Comparison of ENCODE assay signal across 22 cellular contexts in the genomic region with DNA sequence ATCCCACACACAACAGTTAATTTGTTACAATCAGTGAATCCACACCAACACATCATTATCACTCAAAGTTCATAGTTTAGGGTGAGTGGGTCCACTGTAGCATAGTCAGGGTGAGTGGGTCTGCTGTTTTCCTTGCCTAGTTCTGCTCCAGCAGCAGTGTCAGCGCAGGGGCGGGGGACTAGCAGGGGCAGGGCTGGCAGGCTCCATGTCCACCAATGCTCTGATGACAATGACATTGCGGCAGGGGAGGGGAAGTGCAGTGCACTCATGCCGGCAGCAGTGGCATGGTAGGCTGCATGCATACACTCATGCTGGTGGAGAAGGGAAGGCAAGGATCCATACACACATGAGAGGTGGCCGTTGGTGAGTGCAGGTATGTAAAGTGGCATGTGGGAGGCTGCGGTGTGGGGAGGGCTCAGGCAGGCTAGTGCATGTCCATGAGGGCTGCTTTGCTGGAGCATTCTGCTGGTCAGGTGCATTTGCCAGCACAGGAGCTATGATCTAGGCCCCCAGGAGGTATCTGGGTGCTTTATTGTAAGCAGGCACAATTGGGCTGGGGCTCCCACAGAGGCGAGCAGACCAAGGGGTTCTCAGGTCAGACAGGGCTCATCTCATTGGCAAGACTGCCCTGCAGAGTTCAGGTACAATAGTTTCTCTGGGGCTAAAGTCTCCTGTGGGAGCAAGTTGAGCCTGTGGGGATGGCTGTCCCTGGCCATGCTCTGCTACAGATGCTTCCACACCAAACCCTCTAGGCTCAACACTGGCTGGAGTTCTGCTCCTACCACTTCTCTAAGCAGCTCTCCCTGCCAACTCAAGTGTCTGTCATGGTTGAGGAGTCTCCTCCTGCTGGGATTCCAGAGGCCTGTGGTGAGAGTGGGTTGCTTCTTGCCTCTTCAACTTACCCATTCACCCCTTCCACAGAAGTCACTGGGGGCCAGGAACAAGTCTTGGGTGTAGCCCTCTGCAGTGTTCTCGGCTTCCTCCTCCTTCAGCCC.
DNase-seq lines count a peak whose midpoint lies in the region; ATAC-seq and TF ChIP-seq lines count a peak whose summit lies in the region.
"Had no signal": no experiment of that assay in that cellular context is flagged by ENCODE, and none has a peak within 500 bp of the region (broad histone marks: within the 10 kb centered on the region; RNA-seq: fewer than 3 reads in every experiment).

No MANE protein-coding gene starts in this region.

- H3K9ac ChIP-seq in H9 (ENCODE audit: extremely low read depth, insufficient read length, low read length) (no peak overlapping the region), mesenchymal stem cell (ENCODE audit: low read length) (no peak overlapping the region)

- no peaks in the 10 kb centered on the region for H3K36me3 Mint-ChIP-seq in H9 (ENCODE audit: insufficient read depth in 1 of 3, low read depth in 3 of 3)
- H3K36me3 Mint-ChIP-seq: CD14-positive monocyte had no signal

- H3T11ph ChIP-seq in H9 (ENCODE audit: low read length): no peak overlapping the region

- no CpG with 5 or more reads among the region's 8 CpGs for WGBS in H9 (ENCODE audit: extremely low coverage, insufficient read length, low lambda C conversion rate)
- 78% methylated on average over 8 of the region's 8 CpGs for WGBS in mesenchymal stem cell
- 72 to 75% methylated on average over 7 of the region's 8 CpGs for WGBS in thyroid gland, 2 donors

- DNase-seq in H9: no peak
- DNase-seq in foreskin keratinocyte: peak in 1 of 2 donors; percentile 54
- no peak for DNase-seq in mesenchymal stem cell
- DNase-seq in thyroid gland: peak; percentile 70 to 72
- DNase-seq in retina: no peak
- no peak for DNase-seq in NCI-H82 (lab: John Stamatoyannopoulos, UW)
- DNase-seq in mucosa of gallbladder (ENCODE audit: low spot score): no peak
- DNase-seq: DMS53, KG1, NCI-H1105, NCI-H146, NCI-H2029, NCI-H226, NCI-H524, NCI-H774, Peyer's patch had no signal

- no peak overlapping the region for H3K27ac ChIP-seq in H9 (ENCODE audit: insufficient read length, low read depth, low read length)
- H3K27ac ChIP-seq in foreskin keratinocyte: no peak overlapping the region
- H3K27ac ChIP-seq in mesenchymal stem cell (ENCODE audit: low read length, poor library complexity, severe bottlenecking): no peak overlapping the region
- H3K27ac ChIP-seq in thyroid gland: no peak overlapping the region
- H3K27ac ChIP-seq: A549, Peyer's patch, SJSA1 had no signal

- no peak for TF ChIP-seq POLR2A in thyroid gland (IDR thresholded peaks at IDR 0.05)

- H2BK120ac ChIP-seq in H9 (ENCODE audit: low read depth, low read length, poor library complexity, severe bottlenecking): no peak overlapping the region
- no peak overlapping the region for H2BK120ac ChIP-seq in mesenchymal stem cell (ENCODE audit: low read depth, low read length)

- H2BK15ac ChIP-seq in H9 (ENCODE audit: low read depth, low read length) (no peak overlapping the region), mesenchymal stem cell (ENCODE audit: low read depth, poor library complexity, severe bottlenecking) (no peak overlapping the region)

- TF ChIP-seq CTCF in H9 (conservative IDR thresholded peaks at IDR 0.05) (no peak), foreskin keratinocyte (conservative IDR thresholded peaks at IDR 0.05) (no peak), thyroid gland (IDR thresholded peaks at IDR 0.05) (no peak)

- no peaks in the 10 kb centered on the region; the same call in 1 of the 2 replicates for H3K27me3 Mint-ChIP-seq in H9 (ENCODE audit: low read depth)

- no peak overlapping the region for H4K5ac ChIP-seq in H9 (ENCODE audit: insufficient read length, low read depth, low read length)

- no peaks in the 10 kb centered on the region for H3K79me2 ChIP-seq in H9 (ENCODE audit: insufficient read depth, low read length)

- no peaks in the 10 kb centered on the region for H3K36me3 ChIP-seq in mesenchymal stem cell (ENCODE audit: control insufficient read depth in 1 of 2, insufficient read depth in 2 of 2, low read depth in 1 of 2, low read length in 2 of 2)
- no peaks in the 10 kb centered on the region for H3K36me3 ChIP-seq in thyroid gland
- H3K36me3 ChIP-seq: HAP-1, Peyer's patch, SJSA1 had no signal

- H3K4me1 ChIP-seq in H9 (ENCODE audit: insufficient read depth, low read length): no peaks in the 10 kb centered on the region
- H3K4me1 ChIP-seq in foreskin keratinocyte: no peaks in the 10 kb centered on the region
- H3K4me1 ChIP-seq in mesenchymal stem cell (ENCODE audit: control insufficient read depth, insufficient read depth, low read depth, low read length): peaks cover 6% of the 10 kb centered on the region
- H3K4me1 ChIP-seq in thyroid gland: peaks cover 11 to 12% of the 10 kb centered on the region in 2 donors
- H3K4me1 ChIP-seq: A549, HAP-1, Peyer's patch had no signal

- H3K27me3 ChIP-seq in H9 (ENCODE audit: insufficient read depth, low read length) (no peaks in the 10 kb centered on the region), foreskin keratinocyte (no peaks in the 10 kb centered on the region), mesenchymal stem cell (ENCODE audit: control insufficient read depth in 1 of 2, insufficient read depth in 1 of 2, low read length in 2 of 2) (no peaks in the 10 kb centered on the region), thyroid gland (no peaks in the 10 kb centered on the region)
- H3K27me3 ChIP-seq: Peyer's patch, SJSA1 had no signal

- no peak overlapping the region for H3K56ac ChIP-seq in H9 (ENCODE audit: insufficient read length, low read depth, low read length)

- no peaks in the 10 kb centered on the region for H3K23me2 ChIP-seq in H9 (ENCODE audit: insufficient read length, low read depth, low read length, poor library complexity, severe bottlenecking)

- no peaks in the 10 kb centered on the region for H3K4me1 Mint-ChIP-seq in H9
- H3K4me1 Mint-ChIP-seq: B cell, CD14-positive monocyte had no signal

- peak overlapping the region in 1 of 3 experiments; percentile 49; a peak in 1 of 7 replicates for H3K27ac Mint-ChIP-seq in H9
- H3K27ac Mint-ChIP-seq: B cell had no signal

- H2AK5ac ChIP-seq in H9 (ENCODE audit: insufficient read length, low read length) (no peak overlapping the region), mesenchymal stem cell (ENCODE audit: low read length, severe bottlenecking) (no peak overlapping the region)

- no peak overlapping the region for H2BK20ac ChIP-seq in H9 (ENCODE audit: low read depth, low read length, poor library complexity, severe bottlenecking)

- H3K9me3 ChIP-seq in H9 (ENCODE audit: control insufficient read depth, low read depth, low read length): no peaks in the 10 kb centered on the region
- H3K9me3 ChIP-seq in mesenchymal stem cell (ENCODE audit: control insufficient read depth, low read length): no peaks in the 10 kb centered on the region
- no peaks in the 10 kb centered on the region for H3K9me3 ChIP-seq in thyroid gland
- H3K9me3 ChIP-seq: A549, HAP-1, Peyer's patch had no signal

- H3K14ac ChIP-seq in H9 (ENCODE audit: insufficient read depth, low read length) (peak overlapping the region; percentile 65; the same call in 1 of the 2 replicates), mesenchymal stem cell (ENCODE audit: low read length in 2 of 2) (peak overlapping the region in 1 of 2 experiments; percentile 73)

- H3K4me3 ChIP-seq in mesenchymal stem cell (ENCODE audit: insufficient read depth in 1 of 2, low read depth in 1 of 2, low read length in 2 of 2) (peak overlapping the region in 1 of 2 experiments; percentile 34), thyroid gland (replicated peaks in 1 of 3) (no peak overlapping the region)
- H3K4me3 ChIP-seq: A549, HAP-1, Peyer's patch, SJSA1 had no signal

- H3K9me3 Mint-ChIP-seq in H9: peaks cover 6 to 8% of the 10 kb centered on the region in 2 experiments; a peak in 3 of 5 replicates

- H4K8ac ChIP-seq in H9 (replicated peaks; ENCODE audit: insufficient read length, low read depth, low read length) (no peak overlapping the region), mesenchymal stem cell (ENCODE audit: low read length) (no peak overlapping the region)

- H2BK5ac ChIP-seq in H9 (ENCODE audit: insufficient read length, low read length): no peak overlapping the region
- H2BK5ac ChIP-seq in mesenchymal stem cell (ENCODE audit: low read depth, low read length, poor library complexity, severe bottlenecking): no peak overlapping the region

- no peaks in the 10 kb centered on the region for H4K20me1 ChIP-seq in H9 (ENCODE audit: control insufficient read depth, insufficient read depth, insufficient read length)

- intact Hi-C loops in thyroid gland (cut with DNase I): no loop called here

- H2BK12ac ChIP-seq in H9 (ENCODE audit: insufficient read length, low read depth, low read length): no peak overlapping the region
- H2BK12ac ChIP-seq in mesenchymal stem cell (ENCODE audit: low read length in 2 of 2): no peak overlapping the region

- no peak overlapping the region for H3K4ac ChIP-seq in H9 (ENCODE audit: low read depth, low read length)
- H3K4ac ChIP-seq in mesenchymal stem cell (ENCODE audit: low read depth in 1 of 2, low read length in 2 of 2): no peak overlapping the region

- no peak overlapping the region for H4K91ac ChIP-seq in H9 (ENCODE audit: insufficient read length, low read depth, low read length)
- peak overlapping the region; percentile 62 for H4K91ac ChIP-seq in mesenchymal stem cell (ENCODE audit: low read length)

- H3K23ac ChIP-seq in H9 (ENCODE audit: insufficient read length, low read depth, low read length) (no peak overlapping the region), mesenchymal stem cell (ENCODE audit: low read length in 2 of 2) (no peak overlapping the region)

- H2AFZ ChIP-seq in H9 (ENCODE audit: low read length) (no peak overlapping the region), mesenchymal stem cell (ENCODE audit: low read depth, low read length) (no peak overlapping the region)

- ATAC-seq in foreskin keratinocyte: peak; percentile 71
- no peak for ATAC-seq in HG03039 (IDR thresholded peaks at IDR 0.05; ENCODE audit: unreplicated experiment)
- ATAC-seq: A549 had no signal

- H3K18ac ChIP-seq in H9 (ENCODE audit: insufficient read length, low read depth, low read length) (no peak overlapping the region), mesenchymal stem cell (ENCODE audit: low read depth in 1 of 2, low read length in 2 of 2) (no peak overlapping the region)

- no peak overlapping the region for H3K4me2 ChIP-seq in H9 (ENCODE audit: insufficient read depth, insufficient read length, low read length)
- H3K4me2 ChIP-seq in mesenchymal stem cell (ENCODE audit: low read length, poor library complexity, severe bottlenecking): no peak overlapping the region
- H3K4me2 ChIP-seq: A549 had no signal

- no peaks in the 10 kb centered on the region for H3K79me1 ChIP-seq in H9 (ENCODE audit: insufficient read depth, low read depth, low read length, poor library complexity, severe bottlenecking)
- H3K79me1 ChIP-seq in mesenchymal stem cell (replicated peaks; ENCODE audit: low read length, poor library complexity, severe bottlenecking): no peaks in the 10 kb centered on the region

- no peak overlapping the region for H3K4me3 Mint-ChIP-seq in H9
- H3K4me3 Mint-ChIP-seq: B cell, CD14-positive monocyte had no signal

Comparison
In these comparisons a context has a peak if more than half of its experiments do, and no peak if none do; other contexts are left out.
1. DNase-seq: peak in thyroid gland (2 of 2); none in H9 (single experiment), mesenchymal stem cell (single experiment), retina (single experiment), NCI-H82 (single experiment) and mucosa of gallbladder (single experiment).